10 cellular contexts compared by ENCODE assay signal in the genomic region with DNA sequence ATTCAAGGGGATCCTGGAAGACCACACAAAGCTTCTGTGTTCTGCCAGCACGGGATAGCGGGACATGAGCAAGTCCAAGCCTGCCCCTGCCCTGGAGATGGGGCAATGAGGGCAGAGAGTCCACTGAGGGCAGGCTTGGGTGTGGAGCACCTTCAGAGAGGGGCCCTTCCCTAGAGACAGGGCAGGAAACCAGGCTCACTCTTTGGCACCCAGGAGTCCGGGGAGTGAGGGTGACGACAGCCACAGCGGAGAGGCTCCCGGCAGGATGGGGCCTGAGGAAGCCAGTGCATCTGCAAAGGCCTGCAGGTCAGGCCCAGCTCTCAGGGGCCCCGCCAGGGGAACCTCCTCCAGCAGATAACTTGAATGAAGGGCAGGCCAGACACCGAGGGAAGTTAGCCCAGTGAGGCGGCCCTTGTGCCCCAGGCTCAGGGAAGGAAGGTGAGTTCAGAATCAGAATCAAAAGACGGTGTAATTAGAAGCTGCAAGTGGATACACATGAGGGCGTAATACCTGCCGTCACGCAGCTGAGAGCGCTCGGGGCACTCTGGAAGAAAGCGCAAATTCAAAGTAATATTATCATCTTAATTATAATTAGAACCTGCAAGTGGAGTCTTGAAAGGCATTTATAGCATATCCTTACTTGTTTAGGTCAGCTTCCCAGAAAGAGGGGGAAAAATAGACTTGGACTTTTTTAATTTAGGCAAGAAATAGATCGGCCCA.
A peak's percentile ranks its signal among the peaks of the same experiment; 100 is the strongest.
DNase-seq lines count a peak whose midpoint lies in the region; ATAC-seq, FAIRE-seq and TF ChIP-seq lines count a peak whose summit lies in the region.
"Had no signal": no experiment of that assay in that cellular context is flagged by ENCODE, and none has a peak within 500 bp of the region (broad histone marks: within the 10 kb centered on the region; RNA-seq: fewer than 3 reads in every experiment).

No MANE protein-coding gene starts in this region.

- DNase-seq in heart right ventricle (no peak), cardiac septum (ENCODE audit: low spot score) (no peak), pancreas (peak in 1 of 6 donors; percentile 49), HUDEP-2 (lab: John Stamatoyannopoulos, UW; ENCODE audit: unreplicated experiment in 76 of 76) (no peak), mucosa of descending colon (no peak), substantia nigra (lab: John Stamatoyannopoulos, UW) (no peak)
- DNase-seq in activated CD8-positive, alpha-beta memory T cell treated with anti-CD3 and anti-CD28 coated beads, Interleukin-2, amount 50 U/mL, for 4 hours, result no peak
- DNase-seq: stimulated activated CD4-positive, alpha-beta T cell treated with anti-CD3 and anti-CD28 coated beads, Interleukin-2, amount 100 ng/mL, for 48 hours; WERI-Rb-1 had no signal

- ATAC-seq in heart right ventricle (peak in 1 of 8 donors; percentile 36), esophagus mucosa (peak; percentile 78), pancreas (no peak), mucosa of descending colon (no peak)

- H3K27me3 ChIP-seq in heart right ventricle (no peaks in the 10 kb centered on the region), pancreas (no peaks in the 10 kb centered on the region)

- no peak overlapping the region for H3K4me3 ChIP-seq in heart right ventricle
- no peak overlapping the region for H3K4me3 ChIP-seq in pancreas
- H3K4me3 ChIP-seq in mucosa of descending colon, result no peak overlapping the region

- H3K9me3 ChIP-seq in heart right ventricle, result peaks cover 0 to 4% (median 0%) of the 10 kb centered on the region in 11 donors
- H3K9me3 ChIP-seq in pancreas, result no peaks in the 10 kb centered on the region
- H3K9me3 ChIP-seq in mucosa of descending colon, result no peaks in the 10 kb centered on the region

- 86% methylated on average over 17 of the region's 17 CpGs for WGBS in heart right ventricle, 2 donors
- WGBS in pancreas, 2 donors, result 92% methylated on average over 17 of the region's 17 CpGs

- intact Hi-C loops in heart right ventricle (cut with DNase I), result loop anchor here in 7 of 10 donors (5.0 to 10.0 kb wide), 5 partner anchors 39 to 883 kb away; partner anchors contain the start of gene PELI1 (in 3 of the 7)
- intact Hi-C loops in cardiac septum (cut with DNase I), result no loop called here
- intact Hi-C loops in pancreas (cut with DNase I), result no loop called here
- intact Hi-C loops in mucosa of descending colon (cut with DNase I, micrococcal nuclease), result loop anchor here in 1 of 2 donors (5.0 kb wide), 1 partner anchor 259 kb away; no protein-coding TSS in a partner anchor

- TF ChIP-seq CTCF in heart right ventricle (IDR thresholded peaks at IDR 0.05) (no peak), pancreas (IDR thresholded peaks at IDR 0.05) (no peak), mucosa of descending colon (IDR thresholded peaks at IDR 0.05) (no peak)

- peak overlapping the region in 6 of 10 donors; percentile 7 to 71 (median 54) for H3K27ac ChIP-seq in heart right ventricle
- peak overlapping the region; percentile 35 to 72 (median 64) for H3K27ac ChIP-seq in pancreas
- H3K27ac ChIP-seq in substantia nigra (ENCODE audit: low read depth, low read length, poor library complexity, severe bottlenecking), result no peak overlapping the region
- H3K27ac ChIP-seq: WERI-Rb-1 had no signal

- FAIRE-seq in pancreas (lab: Jason Lieb, UNC), result no peak

- H3K36me3 ChIP-seq in heart right ventricle (no peaks in the 10 kb centered on the region), pancreas (no peaks in the 10 kb centered on the region), mucosa of descending colon (ENCODE audit: low read depth) (no peaks in the 10 kb centered on the region)
- H3K36me3 ChIP-seq: WERI-Rb-1 had no signal

- H3K4me1 ChIP-seq in heart right ventricle, result peaks cover 0 to 27% (median 18%) of the 10 kb centered on the region in 9 donors
- no peaks in the 10 kb centered on the region for H3K4me1 ChIP-seq in pancreas
- H3K4me1 ChIP-seq in mucosa of descending colon (ENCODE audit: low read depth), result peaks cover 6% of the 10 kb centered on the region

Comparison
In these comparisons a context has a peak if more than half of its experiments do, and no peak if none do; other contexts are left out.
1. intact Hi-C loops: an anchor here in heart right ventricle (5.0 to 10.0 kb wide); none called in cardiac septum and pancreas.